Comparison of ENCODE assay signal across 8 cellular contexts in the genomic region with DNA sequence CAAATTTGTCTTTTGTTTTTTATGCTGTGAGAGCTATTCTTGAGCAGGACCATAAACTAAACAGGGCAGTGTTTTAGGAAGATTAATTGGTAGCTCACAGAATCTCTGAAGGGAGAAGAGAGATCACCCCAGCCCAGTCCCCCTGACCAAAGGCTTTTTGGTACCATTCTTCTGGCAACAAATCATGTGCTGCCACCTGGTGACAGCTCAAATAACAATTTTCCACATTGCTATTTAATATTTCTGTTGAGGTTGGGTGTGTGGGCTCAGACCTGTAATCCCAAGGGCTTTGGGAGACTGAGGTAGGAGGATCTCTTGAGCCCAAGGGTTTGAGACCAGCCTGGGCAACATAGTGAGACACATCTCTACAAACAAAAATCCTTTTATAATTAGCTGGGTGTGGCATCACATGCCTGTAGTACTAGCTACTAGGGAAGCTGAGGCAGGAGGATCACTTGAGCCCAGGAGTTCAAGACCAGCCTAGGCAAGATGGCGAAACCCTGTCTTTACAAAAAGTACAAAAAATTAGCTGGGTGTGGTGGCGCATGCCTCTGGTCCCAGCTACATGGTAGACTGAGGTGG. TPM values are rescaled to one million over a fixed set of nuclear protein-coding genes. Genes with fewer than 3 reads are reported as not detected.
DNase-seq lines count a peak whose midpoint lies in the region; ATAC-seq, FAIRE-seq and TF ChIP-seq lines count a peak whose summit lies in the region.

No MANE protein-coding gene starts in this region.

- H3K23ac ChIP-seq in trophoblast cell (ENCODE audit: low read length): no peak overlapping the region

- no peak overlapping the region for H2BK12ac ChIP-seq in trophoblast cell (ENCODE audit: low read length)

- no peak overlapping the region for H3K9ac ChIP-seq in trophoblast cell (ENCODE audit: low read length)

- POLR2A ChIA-PET in activated CD8-positive, alpha-beta T cell treated with anti-CD3 and anti-CD28 coated beads for 36 hours (lab: Charles Lee): interaction anchor here (1.0 to 4.8 kb wide), 8 partner anchors 20 to 763 kb away, joined by 4 to 23 read pairs (median 6); a partner anchor contains a TSS

- H3K36me3 ChIP-seq in BE2C (no peaks in the 10 kb centered on the region), esophagus muscularis mucosa (no peaks in the 10 kb centered on the region), trophoblast cell (ENCODE audit: control insufficient read depth in 1 of 2, insufficient read depth in 2 of 2, low read length in 2 of 2) (no peaks in the 10 kb centered on the region)

- H3K36me3 Mint-ChIP-seq in activated CD8-positive, alpha-beta T cell treated with anti-CD3 and anti-CD28 coated beads for 36 hours (ENCODE audit: low read depth): peaks cover 6% of the 10 kb centered on the region

- DNase-seq in BE2C (peak; percentile 40), GM18507 (ENCODE audit: extremely low spot score, insufficient read length, low read depth) (no peak), NCI-H226 (peak; percentile 24), esophagus muscularis mucosa (ENCODE audit: extremely low spot score) (no peak), trophoblast cell (peak; percentile 48 to 80), ureter (ENCODE audit: low spot score) (no peak)
- peak; percentile 71 for DNase-seq in activated CD8-positive, alpha-beta T cell treated with anti-CD3 and anti-CD28 coated beads for 36 hours

- no peak overlapping the region for H2AK5ac ChIP-seq in trophoblast cell (ENCODE audit: low read length)

- intact Hi-C loops in activated CD8-positive, alpha-beta T cell treated with anti-CD3 and anti-CD28 coated beads for 36 hours (cut with micrococcal nuclease): loop anchor here (2.0 to 5.0 kb wide), 2 partner anchors 132 to 481 kb away; a partner anchor contains a TSS
- intact Hi-C loops in esophagus muscularis mucosa (cut with DNase I): loop anchor here (2.0 to 5.0 kb wide), 2 partner anchors 132 to 481 kb away; a partner anchor contains a TSS

- no peak overlapping the region for H3K4me3 ChIP-seq in BE2C (ENCODE audit: low read depth, low read length)
- H3K4me3 ChIP-seq in esophagus muscularis mucosa: no peak overlapping the region
- no peak overlapping the region for H3K4me3 ChIP-seq in trophoblast cell (ENCODE audit: low read depth, low read length)

- H4K91ac ChIP-seq in trophoblast cell (ENCODE audit: low read depth, low read length): no peak overlapping the region

- H3K4ac ChIP-seq in trophoblast cell (ENCODE audit: low read depth, low read length): no peak overlapping the region

- no peak overlapping the region for H3K27ac Mint-ChIP-seq in activated CD8-positive, alpha-beta T cell treated with anti-CD3 and anti-CD28 coated beads for 36 hours

- H3K4me2 ChIP-seq in trophoblast cell (ENCODE audit: low read length): no peak overlapping the region

- H2BK120ac ChIP-seq in trophoblast cell (ENCODE audit: insufficient read depth, low read length, poor library complexity): no peak overlapping the region

- no peak for TF ChIP-seq EP300 in esophagus muscularis mucosa (IDR thresholded peaks at IDR 0.05)

- H3K79me2 ChIP-seq in trophoblast cell (ENCODE audit: control insufficient read depth, insufficient read depth, low read length, poor library complexity): peaks cover 4% of the 10 kb centered on the region

- H3K14ac ChIP-seq in trophoblast cell (ENCODE audit: low read length): no peak overlapping the region

- H2BK5ac ChIP-seq in trophoblast cell (ENCODE audit: low read depth, low read length, poor library complexity): no peak overlapping the region

- peaks cover 10% of the 10 kb centered on the region for H3K4me1 Mint-ChIP-seq in activated CD8-positive, alpha-beta T cell treated with anti-CD3 and anti-CD28 coated beads for 36 hours (ENCODE audit: low read depth)

- H3K18ac ChIP-seq in trophoblast cell (ENCODE audit: low read length): no peak overlapping the region

- peak; percentile 49 for TF ChIP-seq CTCF in BE2C (IDR thresholded peaks at IDR 0.05; ENCODE audit: low read depth, low read length)
- peak; percentile 78 for TF ChIP-seq CTCF in activated CD8-positive, alpha-beta T cell treated with anti-CD3 and anti-CD28 coated beads for 36 hours (IDR thresholded peaks at IDR 0.05)
- TF ChIP-seq CTCF in esophagus muscularis mucosa (IDR thresholded peaks at IDR 0.05): peak; percentile 52 to 71 (median 62)

- no peak overlapping the region for H4K12ac ChIP-seq in trophoblast cell (ENCODE audit: low read depth, low read length)

- H3K27me3 Mint-ChIP-seq in activated CD8-positive, alpha-beta T cell treated with anti-CD3 and anti-CD28 coated beads for 36 hours: no peaks in the 10 kb centered on the region

- H3K27me3 ChIP-seq in BE2C (peaks cover 16% of the 10 kb centered on the region), esophagus muscularis mucosa (no peaks in the 10 kb centered on the region), trophoblast cell (ENCODE audit: insufficient read depth, low read length) (no peaks in the 10 kb centered on the region)

- H3K9me3 ChIP-seq in BE2C (no peaks in the 10 kb centered on the region), esophagus muscularis mucosa (no peaks in the 10 kb centered on the region), trophoblast cell (ENCODE audit: insufficient read depth, low read depth, low read length) (no peaks in the 10 kb centered on the region)

- H3K4me3 Mint-ChIP-seq in activated CD8-positive, alpha-beta T cell treated with anti-CD3 and anti-CD28 coated beads for 36 hours: no peak overlapping the region

- no peak for TF ChIP-seq POLR2A in esophagus muscularis mucosa (IDR thresholded peaks at IDR 0.05; ENCODE audit: low read depth)

- CTCF ChIA-PET in activated CD8-positive, alpha-beta T cell treated with anti-CD3 and anti-CD28 coated beads for 36 hours (lab: Charles Lee): interaction anchor here (0.6 to 11.3 kb wide), 45 partner anchors 8 to 507 kb away, joined by 3 to 191 read pairs (median 4); a partner anchor contains a TSS

- no peak for ATAC-seq in activated CD8-positive, alpha-beta T cell treated with anti-CD3 and anti-CD28 coated beads for 36 hours
- ATAC-seq in HG02981 (IDR thresholded peaks at IDR 0.05; ENCODE audit: unreplicated experiment): no peak

- H3K4me1 ChIP-seq in BE2C (no peaks in the 10 kb centered on the region), esophagus muscularis mucosa (peaks cover 0 to 24% (median 19%) of the 10 kb centered on the region in 4 donors), trophoblast cell (ENCODE audit: control insufficient read depth in 1 of 2, insufficient read depth in 2 of 2, low read length in 2 of 2) (no peaks in the 10 kb centered on the region)

- peaks cover 4% of the 10 kb centered on the region for H3K79me1 ChIP-seq in trophoblast cell (ENCODE audit: low read length)

- FAIRE-seq in GM18507 (lab: Jason Lieb, UNC): peak; percentile 86

- no peak overlapping the region for H3K27ac ChIP-seq in esophagus muscularis mucosa (replicated peaks in 1 of 4)
- H3K27ac ChIP-seq in trophoblast cell (ENCODE audit: low read depth, low read length): no peak overlapping the region

- H3K9me3 Mint-ChIP-seq in activated CD8-positive, alpha-beta T cell treated with anti-CD3 and anti-CD28 coated beads for 36 hours: no peaks in the 10 kb centered on the region

- no peak overlapping the region for H4K8ac ChIP-seq in trophoblast cell (ENCODE audit: low read depth, low read length)

- WGBS in esophagus muscularis mucosa: 83% methylated on average over 1 of the region's 2 CpGs
- WGBS in trophoblast cell (ENCODE audit: extremely low coverage, insufficient coverage, insufficient read length): no CpG with 5 or more reads among the region's 2 CpGs

- no peak overlapping the region for H2AFZ ChIP-seq in trophoblast cell (ENCODE audit: insufficient read depth, low read length, poor library complexity)

RNA-seq across cellular contexts. Expression of a gene that starts 2.2 kb away (rescaled TPM):
- polyA plus RNA-seq in BE2C (2012; ENCODE audit: insufficient read depth, insufficient read length, low read depth): not detected
- 1 to 10 TPM; 2.9 to 3.7 TPM for total RNA-seq in activated CD8-positive, alpha-beta T cell treated with anti-CD3 and anti-CD28 coated beads for 36 hours
- total RNA-seq in esophagus muscularis mucosa (1 to 10 TPM; 3.3 to 6.5 (median 4.8) TPM), ureter (12.3 TPM)
- 5.2 and 5.5 TPM in 2 replicates for polyA plus RNA-seq in trophoblast cell (2013)

RNA-seq across cellular contexts. Expression of a gene that starts 6.7 kb away (rescaled TPM):
- polyA plus RNA-seq in BE2C (2012; ENCODE audit: insufficient read depth, insufficient read length, low read depth): 0.85 TPM
- 1 to 10 TPM; 5.6 to 7.1 TPM for total RNA-seq in activated CD8-positive, alpha-beta T cell treated with anti-CD3 and anti-CD28 coated beads for 36 hours
- total RNA-seq in esophagus muscularis mucosa: 1 to 10 TPM in 2 of 4 donors, under 1 TPM in 2; 0.50 to 1.3 (median 0.98) TPM
- 3.0 TPM in 2 replicates for polyA plus RNA-seq in trophoblast cell (2013)
- total RNA-seq in ureter: 3.2 TPM

RNA-seq across cellular contexts. Expression of a gene that starts 6.9 kb away (rescaled TPM):
- polyA plus RNA-seq in BE2C (2012; ENCODE audit: insufficient read depth, insufficient read length, low read depth): 5.3 TPM
- 1 to 10 TPM; 8.4 to 10.0 TPM for total RNA-seq in activated CD8-positive, alpha-beta T cell treated with anti-CD3 and anti-CD28 coated beads for 36 hours
- total RNA-seq in esophagus muscularis mucosa (1 to 10 TPM; 1.3 to 4.6 (median 3.3) TPM), ureter (9.7 TPM)
- polyA plus RNA-seq in trophoblast cell (2013): 5.5 and 5.7 TPM in 2 replicates

RNA-seq across cellular contexts. Expression of a gene that starts 28.5 kb away (rescaled TPM):
- 149 TPM for polyA plus RNA-seq in BE2C (2012; ENCODE audit: insufficient read depth, insufficient read length, low read depth)
- total RNA-seq in activated CD8-positive, alpha-beta T cell treated with anti-CD3 and anti-CD28 coated beads for 36 hours: 100 to 1,000 TPM; 547 to 553 TPM
- total RNA-seq in esophagus muscularis mucosa (100 to 1,000 TPM; 244 to 349 (median 321) TPM), ureter (351 TPM)
- polyA plus RNA-seq in trophoblast cell (2013): 683 and 706 TPM in 2 replicates

RNA-seq across cellular contexts. Expression of a gene that starts 57.4 kb away (rescaled TPM):
- polyA plus RNA-seq in BE2C (2012; ENCODE audit: insufficient read depth, insufficient read length, low read depth): 183 TPM
- 100 to 1,000 TPM; 184 to 186 TPM for total RNA-seq in activated CD8-positive, alpha-beta T cell treated with anti-CD3 and anti-CD28 coated beads for 36 hours
- total RNA-seq in esophagus muscularis mucosa (10 to 100 TPM; 45.6 to 64.0 (median 51.0) TPM), ureter (120 TPM)
- 105 and 110 TPM in 2 replicates for polyA plus RNA-seq in trophoblast cell (2013)

Comparison
In these comparisons a context has a peak if more than half of its experiments do, and no peak if none do; other contexts are left out.
1. DNase-seq: peak in BE2C (single experiment), NCI-H226 (single experiment), activated CD8-positive, alpha-beta T cell treated with anti-CD3 and anti-CD28 coated beads for 36 hours (single experiment) and trophoblast cell (2 of 2); none in GM18507 (single experiment), esophagus muscularis mucosa (single experiment) and ureter (single experiment).
2. Peak in every context shown above with its lines, with median percentiles within 50 percentile points of each other: CTCF ChIP-seq.